8 cellular contexts compared by ENCODE assay signal in the genomic region with DNA sequence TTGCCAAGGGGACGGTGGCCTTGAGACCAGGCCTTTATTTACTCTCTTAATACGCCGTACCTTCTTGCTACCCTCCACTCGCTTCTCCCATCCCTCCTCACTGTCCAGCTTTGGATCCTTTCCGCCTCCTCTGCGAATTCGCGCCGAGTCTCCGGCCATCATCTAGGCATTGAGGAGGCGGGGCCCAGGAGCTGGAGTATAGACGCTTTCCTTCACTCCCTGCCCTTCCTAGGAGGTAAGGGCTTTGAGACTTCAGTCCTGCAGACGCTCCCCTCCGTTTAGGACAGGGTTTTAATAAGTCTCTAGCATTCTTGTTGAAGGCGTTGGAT. TPM values are rescaled to one million over a fixed set of nuclear protein-coding genes. Genes with fewer than 3 reads are reported as not detected.
DNase-seq lines count a peak whose midpoint lies in the region; ATAC-seq, FAIRE-seq and TF ChIP-seq lines count a peak whose summit lies in the region.

No MANE protein-coding gene starts in this region.

- peak overlapping the region; percentile 85 for H3K27ac Mint-ChIP-seq in astrocyte (ENCODE audit: unreplicated experiment)

- peaks cover 7% of the 10 kb centered on the region for H4K20me1 ChIP-seq in astrocyte (ENCODE audit: insufficient read depth, low read length)

- H3K4me1 Mint-ChIP-seq in astrocyte (ENCODE audit: low read depth, unreplicated experiment): peaks cover 3% of the 10 kb centered on the region

- FAIRE-seq in astrocyte (lab: Jason Lieb, UNC) (no peak), small intestine (lab: Jason Lieb, UNC) (no peak)

- H3K27ac ChIP-seq in astrocyte (ENCODE audit: low read depth, low read length) (peak overlapping the region; percentile 88), iPS-18a (ENCODE audit: low read length) (peak overlapping the region; percentile 91), small intestine (ENCODE audit: low read depth in 1 of 2, low read length in 1 of 2) (peak overlapping the region; percentile 66 to 98)

- peak overlapping the region; percentile 92 for H3K9ac ChIP-seq in astrocyte (ENCODE audit: low read length)
- H3K9ac ChIP-seq in iPS-18a (ENCODE audit: low read length): peak overlapping the region; percentile 90

- no peaks in the 10 kb centered on the region for H3K9me3 ChIP-seq in HAP-1
- no peaks in the 10 kb centered on the region for H3K9me3 ChIP-seq in astrocyte (ENCODE audit: insufficient read depth, low read depth, low read length)
- H3K9me3 ChIP-seq in iPS-18a (ENCODE audit: control insufficient read depth, low read depth, low read length): no peaks in the 10 kb centered on the region
- H3K9me3 ChIP-seq in small intestine (ENCODE audit: control insufficient read depth, low read depth): no peaks in the 10 kb centered on the region

- H3K4me1 ChIP-seq in HAP-1 (peaks cover 12% of the 10 kb centered on the region), astrocyte (ENCODE audit: insufficient read depth, low read length) (peaks cover 14% of the 10 kb centered on the region), iPS-18a (ENCODE audit: control insufficient read depth, low read depth, low read length) (peaks cover 4% of the 10 kb centered on the region), small intestine (ENCODE audit: control insufficient read depth in 2 of 2, insufficient read depth in 1 of 2, low read depth in 1 of 2, low read length in 1 of 2) (no peaks in the 10 kb centered on the region)

- H3K9me3 Mint-ChIP-seq in astrocyte (ENCODE audit: unreplicated experiment): no peaks in the 10 kb centered on the region

- TF ChIP-seq CTCF in astrocyte (IDR thresholded peaks at IDR 0.05; ENCODE audit: insufficient read depth, low read depth, low read length): no peak

- DNase-seq in NOMO-1 treated with DMSO at 0.1 percent for 48 hours (lab: John Stamatoyannopoulos, UW; ENCODE audit: unreplicated experiment): peak; percentile 11
- no peak for DNase-seq in NOMO-1 treated with dmso at 0.1 percent for 144 hours (lab: John Stamatoyannopoulos, UW; ENCODE audit: unreplicated experiment)
- DNase-seq in HAP-1 (ENCODE audit: low spot score in 2 of 2): peak; percentile 49 to 75
- peak; percentile 5 for DNase-seq in NCI-H1092 treated with DMSO at 0.1 percent for 48 hours (lab: John Stamatoyannopoulos, UW)
- no peak for DNase-seq in astrocyte (ENCODE audit: low read depth)
- peak; percentile 51 for DNase-seq in small intestine

- peak overlapping the region; percentile 99 for H2AFZ ChIP-seq in astrocyte (ENCODE audit: low read depth, low read length)

- peaks cover 45% of the 10 kb centered on the region for H3K36me3 ChIP-seq in HAP-1 (replicated peaks)
- peaks cover 21% of the 10 kb centered on the region for H3K36me3 ChIP-seq in astrocyte (ENCODE audit: insufficient read depth, low read length)
- H3K36me3 ChIP-seq in iPS-18a (ENCODE audit: control insufficient read depth, low read depth, low read length): peaks cover 41% of the 10 kb centered on the region
- H3K36me3 ChIP-seq in small intestine (ENCODE audit: control insufficient read depth in 2 of 2, insufficient read depth in 2 of 2, low read length in 2 of 2): peaks cover 0 to 3% of the 10 kb centered on the region in 2 donors

- peak overlapping the region; percentile 88 for H3K4me2 ChIP-seq in astrocyte (ENCODE audit: low read length)

- H3K27me3 Mint-ChIP-seq in astrocyte (ENCODE audit: low read depth, unreplicated experiment): no peaks in the 10 kb centered on the region

- peaks cover 5% of the 10 kb centered on the region for H3K36me3 Mint-ChIP-seq in astrocyte (ENCODE audit: low read depth, unreplicated experiment)

- H3K27me3 ChIP-seq in HAP-1 (ENCODE audit: low read depth) (no peaks in the 10 kb centered on the region), astrocyte (ENCODE audit: insufficient read depth, low read length) (no peaks in the 10 kb centered on the region), iPS-18a (ENCODE audit: control insufficient read depth, insufficient read depth, low read length) (no peaks in the 10 kb centered on the region), small intestine (ENCODE audit: control insufficient read depth in 2 of 2, insufficient read depth in 2 of 2, low read length in 2 of 2) (no peaks in the 10 kb centered on the region)

- peak overlapping the region; percentile 97 for H3K4me3 Mint-ChIP-seq in astrocyte (ENCODE audit: unreplicated experiment)

- 0 to 1% (median 1%) methylated on average over 14 to 15 of the region's 15 CpGs for WGBS in small intestine, 3 donors

- H3K4me3 ChIP-seq in HAP-1: peak overlapping the region; percentile 88
- peak overlapping the region; percentile 94 for H3K4me3 ChIP-seq in astrocyte (ENCODE audit: insufficient read depth, low read depth, low read length)
- peak overlapping the region; percentile 96 for H3K4me3 ChIP-seq in iPS-18a (ENCODE audit: low read length)
- peak overlapping the region; percentile 76 to 78 for H3K4me3 ChIP-seq in small intestine (ENCODE audit: low read depth in 1 of 2, low read length in 2 of 2)

- no peak for ATAC-seq in GM18861 (IDR thresholded peaks at IDR 0.05; ENCODE audit: unreplicated experiment)

- H3K79me2 ChIP-seq in astrocyte (ENCODE audit: insufficient read depth, low read length): peaks cover 46% of the 10 kb centered on the region

- in situ Hi-C loops in HAP-1 (cut with MboI; ENCODE audit: low sequenced_read_pairs): loop anchor here (10.0 kb wide), 1 partner anchor 81 kb away; no protein-coding TSS in a partner anchor

RNA-seq across cellular contexts. Expression of a gene that starts 0.5 kb away (rescaled TPM):
- total RNA-seq in astrocyte: 38.2 and 41.4 TPM in 2 replicates
- 10 to 100 TPM; 14.1 to 23.2 (median 14.8) TPM for polyA plus RNA-seq in small intestine

RNA-seq across cellular contexts. Expression of a gene that starts 50.9 kb away (rescaled TPM):
- 18.4 and 22.1 TPM in 2 replicates for total RNA-seq in astrocyte
- 1 to 10 TPM; 7.8 to 9.7 (median 8.6) TPM for polyA plus RNA-seq in small intestine

Comparison
In these comparisons a context has a peak if more than half of its experiments do, and no peak if none do; other contexts are left out.
1. DNase-seq: peak in NOMO-1 treated with DMSO at 0.1 percent for 48 hours (single experiment), HAP-1 (2 of 2), NCI-H1092 treated with DMSO at 0.1 percent for 48 hours (single experiment) and small intestine (single experiment); none in NOMO-1 treated with dmso at 0.1 percent for 144 hours (single experiment) and astrocyte (single experiment).
2. Peak in every context shown above with its lines, with median percentiles within 50 percentile points of each other: H3K4me3 ChIP-seq and H3K27ac ChIP-seq.